In genomic region chr4:25321703-25322102, GRCh38 we compare ENCODE assay signal across 22 cellular contexts. TPM values are rescaled to one million over a fixed set of nuclear protein-coding genes. Genes with fewer than 3 reads are reported as not detected.
DNase-seq lines count a peak whose midpoint lies in the region; ATAC-seq, FAIRE-seq and TF ChIP-seq lines count a peak whose summit lies in the region.
"Had no signal": no experiment of that assay in that cellular context is flagged by ENCODE, and none has a peak within 500 bp of the region (broad histone marks: within the 10 kb centered on the region; RNA-seq: fewer than 3 reads in every experiment).

No MANE protein-coding gene starts in this region.

- TF ChIP-seq CTCF in MCF 10A (IDR thresholded peaks at IDR 0.05; ENCODE audit: unreplicated experiment) (no peak), breast epithelium (IDR thresholded peaks at IDR 0.05) (no peak), kidney (IDR thresholded peaks at IDR 0.05; ENCODE audit: borderline replicate concordance, extremely low read depth, insufficient read depth) (no peak)

- H3K4me1 Mint-ChIP-seq in MCF 10A (ENCODE audit: insufficient read depth, unreplicated experiment), result peaks cover 11% of the 10 kb centered on the region
- H3K4me1 Mint-ChIP-seq in activated T-helper 2 cell treated with anti-CD3 and anti-CD28 coated beads, Interferon-gamma antibody, Interleukin-2, Interleukin-4, amounts not matched to agents 10 μg/mL and 5 μg/mL and 100 μg/mL, durations not matched to agents 14 hours and 24 hours and 36 hours (ENCODE audit: low read depth), result peaks cover 24% of the 10 kb centered on the region
- H3K4me1 Mint-ChIP-seq in stimulated activated effector memory CD8-positive, alpha-beta T cell treated with anti-CD3 and anti-CD28 coated beads, Interleukin-12 subunit alpha, Interleukin-12 subunit beta, amount 100 ng/mL, for 72 hours, result peaks cover 23% of the 10 kb centered on the region

- no peaks in the 10 kb centered on the region for H4K20me1 ChIP-seq in GM23248 (ENCODE audit: insufficient read depth)

- WGBS in GM23248 (ENCODE audit: low coverage in 1 of 2, low lambda C conversion rate in 2 of 2, missing lambda C conversion rate in 2 of 2), 2 experiments, result 73 to 75% methylated on average over 3 of the region's 3 CpGs

- peak overlapping the region; percentile 8 for H3K27ac Mint-ChIP-seq in MCF 10A (ENCODE audit: low read depth, unreplicated experiment)
- peak overlapping the region; percentile 77 for H3K27ac Mint-ChIP-seq in activated T-helper 2 cell treated with anti-CD3 and anti-CD28 coated beads, Interferon-gamma antibody, Interleukin-2, Interleukin-4, amounts not matched to agents 10 μg/mL and 5 μg/mL and 100 μg/mL, durations not matched to agents 14 hours and 24 hours and 36 hours
- peak overlapping the region; percentile 83 for H3K27ac Mint-ChIP-seq in stimulated activated effector memory CD8-positive, alpha-beta T cell treated with anti-CD3 and anti-CD28 coated beads, Interleukin-12 subunit alpha, Interleukin-12 subunit beta, amount 100 ng/mL, for 72 hours
- H3K27ac Mint-ChIP-seq: IgD-negative memory B cell had no signal

- no peaks in the 10 kb centered on the region for H3K36me3 ChIP-seq in breast epithelium
- peaks cover under 1% of the 10 kb centered on the region; the same call in 1 of the 2 replicates for H3K36me3 ChIP-seq in GM23248 (ENCODE audit: low read depth)
- no peaks in the 10 kb centered on the region for H3K36me3 ChIP-seq in kidney (ENCODE audit: control insufficient read depth in 1 of 2, insufficient read depth in 2 of 2, low read length in 2 of 2)
- H3K36me3 ChIP-seq: prostate gland had no signal

- H3K27me3 Mint-ChIP-seq in MCF 10A (ENCODE audit: insufficient read depth, unreplicated experiment), result no peaks in the 10 kb centered on the region
- no peaks in the 10 kb centered on the region for H3K27me3 Mint-ChIP-seq in activated T-helper 2 cell treated with anti-CD3 and anti-CD28 coated beads, Interferon-gamma antibody, Interleukin-2, Interleukin-4, amounts not matched to agents 10 μg/mL and 5 μg/mL and 100 μg/mL, durations not matched to agents 14 hours and 24 hours and 36 hours (ENCODE audit: low read depth)
- H3K27me3 Mint-ChIP-seq: IgD-negative memory B cell had no signal

- H3K27me3 ChIP-seq in breast epithelium, result no peaks in the 10 kb centered on the region
- no peaks in the 10 kb centered on the region for H3K27me3 ChIP-seq in GM23248 (replicated peaks; ENCODE audit: insufficient read depth)
- H3K27me3 ChIP-seq: body of pancreas had no signal

- in situ Hi-C loops in GM23248 (cut with MboI), result no loop called here

- no peak for TF ChIP-seq POLR2A in breast epithelium (IDR thresholded peaks at IDR 0.05)

- peaks cover 34% of the 10 kb centered on the region for H3K36me3 Mint-ChIP-seq in MCF 10A (ENCODE audit: insufficient read depth, unreplicated experiment)
- peaks cover 22% of the 10 kb centered on the region for H3K36me3 Mint-ChIP-seq in activated T-helper 2 cell treated with anti-CD3 and anti-CD28 coated beads, Interferon-gamma antibody, Interleukin-2, Interleukin-4, amounts not matched to agents 10 μg/mL and 5 μg/mL and 100 μg/mL, durations not matched to agents 14 hours and 24 hours and 36 hours (ENCODE audit: low read depth)
- H3K36me3 Mint-ChIP-seq in stimulated activated effector memory CD8-positive, alpha-beta T cell treated with anti-CD3 and anti-CD28 coated beads, Interleukin-12 subunit alpha, Interleukin-12 subunit beta, amount 100 ng/mL, for 72 hours, result peaks cover 36% of the 10 kb centered on the region

- H3K79me2 ChIP-seq in GM23248 (ENCODE audit: insufficient read depth), result no peaks in the 10 kb centered on the region

- DNase-seq in MCF 10A (ENCODE audit: unreplicated experiment), result no peak
- no peak for DNase-seq in breast epithelium (ENCODE audit: low spot score in 2 of 2)
- no peak for DNase-seq in GM23248
- DNase-seq in activated T-helper 2 cell treated with anti-CD3 and anti-CD28 coated beads, Interferon-gamma antibody, Interleukin-2, Interleukin-4, amounts not matched to agents 10 μg/mL and 5 μg/mL and 100 μg/mL, durations not matched to agents 14 hours and 24 hours and 36 hours (ENCODE audit: low spot score), result no peak
- no peak for DNase-seq in stimulated activated effector memory CD8-positive, alpha-beta T cell treated with anti-CD3 and anti-CD28 coated beads, Interleukin-12 subunit alpha, Interleukin-12 subunit beta, amount 100 ng/mL, for 72 hours (ENCODE audit: low spot score in 2 of 2)
- no peak for DNase-seq in kidney
- no peak for DNase-seq in hypothalamus (lab: John Stamatoyannopoulos, UW)
- DNase-seq: activated CD4-positive, CD25-positive, alpha-beta regulatory T cell; activated CD8-positive, alpha-beta memory T cell treated with anti-CD3 and anti-CD28 coated beads, Interleukin-2, amount 50 U/mL, for 48 hours; body of pancreas; DMS79; head of caudate nucleus; left ventricle myocardium superior; NCI-H1417; NCI-H524 treated with DMSO at 0.1 percent for 48 hours; stimulated activated naive CD4-positive, alpha-beta T cell; T1000; trophoblast cell had no signal

- no peaks in the 10 kb centered on the region for H3K9me2 ChIP-seq in GM23248 (ENCODE audit: insufficient read depth)

- intact Hi-C loops in MCF 10A (cut with micrococcal nuclease) (loop anchor here (2.0 kb wide), 1 partner anchor 39 kb away; no protein-coding TSS in a partner anchor), breast epithelium (cut with DNase I; ENCODE audit: low total_unique reads) (no loop called here), kidney (cut with DNase I) (no loop called here)
- intact Hi-C loops in activated T-helper 2 cell treated with anti-CD3 and anti-CD28 coated beads, Interferon-gamma antibody, Interleukin-2, Interleukin-4, amounts not matched to agents 10 μg/mL and 5 μg/mL and 100 μg/mL, durations not matched to agents 14 hours and 24 hours and 36 hours (cut with micrococcal nuclease), result loop anchor here (1.0 to 2.0 kb wide), 2 partner anchors 9 to 161 kb away; partner anchors contain the start of genes SEPSECS and ZCCHC4

- no peaks in the 10 kb centered on the region for H3K9me3 ChIP-seq in breast epithelium
- H3K9me3 ChIP-seq in GM23248 (ENCODE audit: low read depth), result no peaks in the 10 kb centered on the region
- no peaks in the 10 kb centered on the region for H3K9me3 ChIP-seq in kidney (ENCODE audit: control insufficient read depth in 1 of 2, low read length in 2 of 2)
- H3K9me3 ChIP-seq: body of pancreas, prostate gland had no signal

- ATAC-seq in stimulated activated effector memory CD8-positive, alpha-beta T cell treated with anti-CD3 and anti-CD28 coated beads, Interleukin-12 subunit alpha, Interleukin-12 subunit beta, amount 100 ng/mL, for 72 hours, result peak; percentile 60
- no peak for ATAC-seq in HG02759 (IDR thresholded peaks at IDR 0.05; ENCODE audit: unreplicated experiment)
- ATAC-seq: body of pancreas, left ventricle myocardium superior had no signal

- CTCF ChIA-PET in MCF 10A (lab: Yijun Ruan, JAX), result interaction anchor here (0.6 kb wide), 1 partner anchor 45 kb away, joined by 3 read pairs; no protein-coding TSS in a partner anchor

- H2AFZ ChIP-seq in GM23248, result no peak overlapping the region

- H3F3A ChIP-seq in GM23248 (ENCODE audit: insufficient read depth), result peaks cover 32% of the 10 kb centered on the region

- H3K4me3 ChIP-seq in breast epithelium, result no peak overlapping the region
- H3K4me3 ChIP-seq in GM23248, result no peak overlapping the region
- H3K4me3 ChIP-seq in kidney (ENCODE audit: low read length in 2 of 2), result no peak overlapping the region
- H3K4me3 ChIP-seq: body of pancreas, prostate gland had no signal

- FAIRE-seq in kidney (lab: Jason Lieb, UNC), result no peak
- FAIRE-seq: colon had no signal

- POLR2A ChIA-PET in MCF 10A (lab: Yijun Ruan, JAX), result interaction anchor here (1.0 kb wide), 1 partner anchor 9 kb away, joined by 3 read pairs; the partner anchor contains the start of gene ZCCHC4

- H3K9me3 Mint-ChIP-seq in MCF 10A (ENCODE audit: unreplicated experiment), result no peaks in the 10 kb centered on the region
- H3K9me3 Mint-ChIP-seq in activated T-helper 2 cell treated with anti-CD3 and anti-CD28 coated beads, Interferon-gamma antibody, Interleukin-2, Interleukin-4, amounts not matched to agents 10 μg/mL and 5 μg/mL and 100 μg/mL, durations not matched to agents 14 hours and 24 hours and 36 hours, result no peaks in the 10 kb centered on the region
- no peaks in the 10 kb centered on the region for H3K9me3 Mint-ChIP-seq in stimulated activated effector memory CD8-positive, alpha-beta T cell treated with anti-CD3 and anti-CD28 coated beads, Interleukin-12 subunit alpha, Interleukin-12 subunit beta, amount 100 ng/mL, for 72 hours
- H3K9me3 Mint-ChIP-seq: IgD-negative memory B cell had no signal

- no peak overlapping the region for H3K4me3 Mint-ChIP-seq in MCF 10A (ENCODE audit: unreplicated experiment)
- no peak overlapping the region for H3K4me3 Mint-ChIP-seq in activated T-helper 2 cell treated with anti-CD3 and anti-CD28 coated beads, Interferon-gamma antibody, Interleukin-2, Interleukin-4, amounts not matched to agents 10 μg/mL and 5 μg/mL and 100 μg/mL, durations not matched to agents 14 hours and 24 hours and 36 hours (ENCODE audit: low read depth)
- peak overlapping the region; percentile 1 for H3K4me3 Mint-ChIP-seq in stimulated activated effector memory CD8-positive, alpha-beta T cell treated with anti-CD3 and anti-CD28 coated beads, Interleukin-12 subunit alpha, Interleukin-12 subunit beta, amount 100 ng/mL, for 72 hours
- H3K4me3 Mint-ChIP-seq: IgD-negative memory B cell had no signal

- no peaks in the 10 kb centered on the region for H3K4me1 ChIP-seq in breast epithelium
- peaks cover 20% of the 10 kb centered on the region for H3K4me1 ChIP-seq in GM23248 (ENCODE audit: insufficient read depth)
- no peaks in the 10 kb centered on the region for H3K4me1 ChIP-seq in kidney (ENCODE audit: control insufficient read depth in 1 of 2, insufficient read depth in 1 of 2, low read depth in 1 of 2, low read length in 2 of 2)
- H3K4me1 ChIP-seq: body of pancreas, prostate gland had no signal

- BruUV-seq in MCF 10A (replicated peaks; lab: Mats Ljungman, UMichigan), result no TSS peak

- H3K9ac ChIP-seq in GM23248, result no peak overlapping the region
- no peak overlapping the region for H3K9ac ChIP-seq in kidney (ENCODE audit: low read length in 2 of 2)

- H3K27ac ChIP-seq in breast epithelium, result no peak overlapping the region
- peak overlapping the region; percentile 89 for H3K27ac ChIP-seq in GM23248
- H3K27ac ChIP-seq in kidney (ENCODE audit: low read depth in 2 of 2, low read length in 2 of 2), result no peak overlapping the region
- H3K27ac ChIP-seq: body of pancreas, prostate gland had no signal

- H3K4me2 ChIP-seq in GM23248 (ENCODE audit: unreplicated experiment), result no peak overlapping the region

RNA-seq across cellular contexts. Expression of gene ZCCHC4, which starts 9.1 kb away (rescaled TPM):
- total RNA-seq in MCF 10A (2022), result 7.7 and 9.7 TPM in 2 replicates
- 10 to 100 TPM; 10.7 to 32.1 (median 18.7) TPM for total RNA-seq in breast epithelium
- 13.2 and 13.3 TPM in 2 replicates for total RNA-seq in GM23248 (2014; rRNA removed; shearing (Covaris generic))
- polyA plus RNA-seq in GM23248 (2016; fragmentation: Nextera tagmentation; extraction: Ambion mirVana), result 8.8 and 9.5 TPM in 2 replicates
- 14.8 and 15.1 TPM in 2 replicates for total RNA-seq in activated T-helper 2 cell treated with anti-CD3 and anti-CD28 coated beads, Interferon-gamma antibody, Interleukin-2, Interleukin-4, amounts not matched to agents 10 μg/mL and 5 μg/mL and 100 μg/mL, durations not matched to agents 14 hours and 24 hours and 36 hours
- 8.4 TPM for total RNA-seq in kidney
- polyA plus RNA-seq in kidney (ENCODE audit: insufficient read depth, low read depth, low replicate concordance), result 4.3 TPM

RNA-seq across cellular contexts. Expression of gene ANAPC4, which starts 55.4 kb away (rescaled TPM):
- total RNA-seq in MCF 10A (2022), result 20.8 and 22.7 TPM in 2 replicates
- total RNA-seq in breast epithelium, result 10 to 100 TPM; 34.6 to 59.7 (median 36.1) TPM
- total RNA-seq in GM23248 (2014; rRNA removed; shearing (Covaris generic)), result 19.7 and 20.0 TPM in 2 replicates
- 21.3 and 22.0 TPM in 2 replicates for polyA plus RNA-seq in GM23248 (2016; fragmentation: Nextera tagmentation; extraction: Ambion mirVana)
- 39.5 and 40.9 TPM in 2 replicates for total RNA-seq in activated T-helper 2 cell treated with anti-CD3 and anti-CD28 coated beads, Interferon-gamma antibody, Interleukin-2, Interleukin-4, amounts not matched to agents 10 μg/mL and 5 μg/mL and 100 μg/mL, durations not matched to agents 14 hours and 24 hours and 36 hours
- total RNA-seq in kidney, result 28.4 TPM
- 16.6 TPM for polyA plus RNA-seq in kidney (ENCODE audit: insufficient read depth, low read depth, low replicate concordance)

Comparison
In these comparisons a context has a peak if more than half of its experiments do, and no peak if none do; other contexts are left out.
1. intact Hi-C loops: an anchor here in MCF 10A (2.0 kb wide) and activated T-helper 2 cell treated with anti-CD3 and anti-CD28 coated beads, Interferon-gamma antibody, Interleukin-2, Interleukin-4, amounts not matched to agents 10 μg/mL and 5 μg/mL and 100 μg/mL, durations not matched to agents 14 hours and 24 hours and 36 hours (1.0 to 2.0 kb wide); none called in breast epithelium and kidney.
2. H3K27ac Mint-ChIP-seq: peak in every context shown above with its lines; median percentile 83 in stimulated activated effector memory CD8-positive, alpha-beta T cell treated with anti-CD3 and anti-CD28 coated beads, Interleukin-12 subunit alpha, Interleukin-12 subunit beta, amount 100 ng/mL, for 72 hours; 77 in activated T-helper 2 cell treated with anti-CD3 and anti-CD28 coated beads, Interferon-gamma antibody, Interleukin-2, Interleukin-4, amounts not matched to agents 10 μg/mL and 5 μg/mL and 100 μg/mL, durations not matched to agents 14 hours and 24 hours and 36 hours; 8 in MCF 10A.